1 cellular context compared by ENCODE assay signal in genomic region chr19:11482384-11483050, GRCh38.
TF ChIP-seq lines count a peak whose summit lies in the region.

No MANE protein-coding gene starts in this region.

TF ChIP-seq in WTC11, 78 proteins besides CTCF, POLR2A, EP300 and RAD21 (continued from another document):
- peak; percentile 92 for TF ChIP-seq ZNF281 (CRISPR knock-in tag; IDR thresholded peaks at IDR 0.05)
- TF ChIP-seq HMGA2 (CRISPR knock-in tag; IDR thresholded peaks at IDR 0.05), result no peak
- TF ChIP-seq ZNF232 (CRISPR knock-in tag; IDR thresholded peaks at IDR 0.05), result peak; percentile 97
- no peak for TF ChIP-seq SOX15 (CRISPR knock-in tag; IDR thresholded peaks at IDR 0.05)
- TF ChIP-seq MLX (CRISPR knock-in tag; IDR thresholded peaks at IDR 0.05), result 0 out of 2 replicates have a peak, but pooled peaks have one; percentile 89
- 0 out of 2 replicates have a peak, but pooled peaks have one; percentile 29 for TF ChIP-seq AFF4 (CRISPR knock-in tag; IDR thresholded peaks at IDR 0.05; ENCODE audit: borderline replicate concordance)
- TF ChIP-seq MXD4 (CRISPR knock-in tag; IDR thresholded peaks at IDR 0.05; ENCODE audit: borderline replicate concordance), result no peak
